Comparison of ENCODE assay signal across 3 cellular contexts in the genomic region with DNA sequence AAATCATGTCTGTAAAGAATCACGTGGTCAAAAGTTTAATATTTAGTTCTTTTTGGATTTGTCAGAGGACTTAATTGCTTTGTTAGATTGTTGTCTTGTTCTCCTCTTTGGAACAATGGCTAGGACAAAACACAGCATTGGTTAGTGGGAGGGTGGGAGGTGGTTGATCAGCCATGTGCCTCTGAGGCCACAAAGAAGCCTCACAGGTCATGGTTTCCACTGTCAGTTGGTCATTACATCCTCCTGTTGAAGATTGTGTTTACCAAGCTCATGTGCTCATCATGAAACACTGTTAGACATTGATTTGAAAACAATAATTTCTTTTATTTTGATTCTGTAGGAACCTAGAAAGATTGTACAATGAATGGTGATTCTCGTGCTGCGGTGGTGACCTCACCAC.
TF ChIP-seq lines count a peak whose summit lies in the region.

No MANE protein-coding gene starts in this region.

TF ChIP-seq in WTC11, 78 proteins besides CTCF, POLR2A, EP300 and RAD21 (continued from another document and continues in another):
- TF ChIP-seq, protein P1, sequence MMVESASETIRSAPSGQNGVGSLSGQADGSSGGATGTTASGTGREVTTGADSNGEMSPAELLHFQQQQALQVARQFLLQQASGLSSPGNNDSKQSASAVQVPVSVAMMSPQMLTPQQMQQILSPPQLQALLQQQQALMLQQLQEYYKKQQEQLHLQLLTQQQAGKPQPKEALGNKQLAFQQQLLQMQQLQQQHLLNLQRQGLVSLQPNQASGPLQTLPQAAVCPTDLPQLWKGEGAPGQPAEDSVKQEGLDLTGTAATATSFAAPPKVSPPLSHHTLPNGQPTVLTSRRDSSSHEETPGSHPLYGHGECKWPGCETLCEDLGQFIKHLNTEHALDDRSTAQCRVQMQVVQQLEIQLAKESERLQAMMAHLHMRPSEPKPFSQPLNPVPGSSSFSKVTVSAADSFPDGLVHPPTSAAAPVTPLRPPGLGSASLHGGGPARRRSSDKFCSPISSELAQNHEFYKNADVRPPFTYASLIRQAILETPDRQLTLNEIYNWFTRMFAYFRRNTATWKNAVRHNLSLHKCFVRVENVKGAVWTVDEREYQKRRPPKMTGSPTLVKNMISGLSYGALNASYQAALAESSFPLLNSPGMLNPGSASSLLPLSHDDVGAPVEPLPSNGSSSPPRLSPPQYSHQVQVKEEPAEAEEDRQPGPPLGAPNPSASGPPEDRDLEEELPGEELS (CRISPR knock-in tag; IDR thresholded peaks at IDR 0.05), result no peak
- TF ChIP-seq ZNF138 (CRISPR knock-in tag; conservative IDR thresholded peaks at IDR 0.05), result no peak
- TF ChIP-seq TEAD4 (CRISPR knock-in tag; IDR thresholded peaks at IDR 0.05), result no peak
- TF ChIP-seq, protein P2, sequence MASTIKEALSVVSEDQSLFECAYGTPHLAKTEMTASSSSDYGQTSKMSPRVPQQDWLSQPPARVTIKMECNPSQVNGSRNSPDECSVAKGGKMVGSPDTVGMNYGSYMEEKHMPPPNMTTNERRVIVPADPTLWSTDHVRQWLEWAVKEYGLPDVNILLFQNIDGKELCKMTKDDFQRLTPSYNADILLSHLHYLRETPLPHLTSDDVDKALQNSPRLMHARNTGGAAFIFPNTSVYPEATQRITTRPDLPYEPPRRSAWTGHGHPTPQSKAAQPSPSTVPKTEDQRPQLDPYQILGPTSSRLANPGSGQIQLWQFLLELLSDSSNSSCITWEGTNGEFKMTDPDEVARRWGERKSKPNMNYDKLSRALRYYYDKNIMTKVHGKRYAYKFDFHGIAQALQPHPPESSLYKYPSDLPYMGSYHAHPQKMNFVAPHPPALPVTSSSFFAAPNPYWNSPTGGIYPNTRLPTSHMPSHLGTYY (CRISPR knock-in tag; IDR thresholded peaks at IDR 0.05), result no peak
- TF ChIP-seq, protein P3, sequence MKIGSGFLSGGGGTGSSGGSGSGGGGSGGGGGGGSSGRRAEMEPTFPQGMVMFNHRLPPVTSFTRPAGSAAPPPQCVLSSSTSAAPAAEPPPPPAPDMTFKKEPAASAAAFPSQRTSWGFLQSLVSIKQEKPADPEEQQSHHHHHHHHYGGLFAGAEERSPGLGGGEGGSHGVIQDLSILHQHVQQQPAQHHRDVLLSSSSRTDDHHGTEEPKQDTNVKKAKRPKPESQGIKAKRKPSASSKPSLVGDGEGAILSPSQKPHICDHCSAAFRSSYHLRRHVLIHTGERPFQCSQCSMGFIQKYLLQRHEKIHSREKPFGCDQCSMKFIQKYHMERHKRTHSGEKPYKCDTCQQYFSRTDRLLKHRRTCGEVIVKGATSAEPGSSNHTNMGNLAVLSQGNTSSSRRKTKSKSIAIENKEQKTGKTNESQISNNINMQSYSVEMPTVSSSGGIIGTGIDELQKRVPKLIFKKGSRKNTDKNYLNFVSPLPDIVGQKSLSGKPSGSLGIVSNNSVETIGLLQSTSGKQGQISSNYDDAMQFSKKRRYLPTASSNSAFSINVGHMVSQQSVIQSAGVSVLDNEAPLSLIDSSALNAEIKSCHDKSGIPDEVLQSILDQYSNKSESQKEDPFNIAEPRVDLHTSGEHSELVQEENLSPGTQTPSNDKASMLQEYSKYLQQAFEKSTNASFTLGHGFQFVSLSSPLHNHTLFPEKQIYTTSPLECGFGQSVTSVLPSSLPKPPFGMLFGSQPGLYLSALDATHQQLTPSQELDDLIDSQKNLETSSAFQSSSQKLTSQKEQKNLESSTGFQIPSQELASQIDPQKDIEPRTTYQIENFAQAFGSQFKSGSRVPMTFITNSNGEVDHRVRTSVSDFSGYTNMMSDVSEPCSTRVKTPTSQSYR (CRISPR knock-in tag; IDR thresholded peaks at IDR 0.05), result no peak
- no peak for TF ChIP-seq GABPB1 (CRISPR knock-in tag; IDR thresholded peaks at IDR 0.05)
- no peak for TF ChIP-seq PRRX2 (CRISPR knock-in tag; IDR thresholded peaks at IDR 0.05)
- TF ChIP-seq ZNF263 (CRISPR knock-in tag; IDR thresholded peaks at IDR 0.05; ENCODE audit: low read depth), result no peak
- TF ChIP-seq, protein P4, sequence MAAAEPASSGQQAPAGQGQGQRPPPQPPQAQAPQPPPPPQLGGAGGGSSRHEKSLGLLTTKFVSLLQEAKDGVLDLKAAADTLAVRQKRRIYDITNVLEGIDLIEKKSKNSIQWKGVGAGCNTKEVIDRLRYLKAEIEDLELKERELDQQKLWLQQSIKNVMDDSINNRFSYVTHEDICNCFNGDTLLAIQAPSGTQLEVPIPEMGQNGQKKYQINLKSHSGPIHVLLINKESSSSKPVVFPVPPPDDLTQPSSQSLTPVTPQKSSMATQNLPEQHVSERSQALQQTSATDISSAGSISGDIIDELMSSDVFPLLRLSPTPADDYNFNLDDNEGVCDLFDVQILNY (CRISPR knock-in tag; IDR thresholded peaks at IDR 0.05), result no peak
- TF ChIP-seq ZNF396 (CRISPR knock-in tag; IDR thresholded peaks at IDR 0.05; ENCODE audit: borderline replicate concordance), result no peak

TF ChIP-seq in endothelial cell of umbilical vein, 7 proteins besides CTCF, POLR2A, EP300 and RAD21 (continued from another document):
- TF ChIP-seq, protein P5, sequence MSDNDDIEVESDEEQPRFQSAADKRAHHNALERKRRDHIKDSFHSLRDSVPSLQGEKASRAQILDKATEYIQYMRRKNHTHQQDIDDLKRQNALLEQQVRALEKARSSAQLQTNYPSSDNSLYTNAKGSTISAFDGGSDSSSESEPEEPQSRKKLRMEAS (IDR thresholded peaks at IDR 0.05; ENCODE audit: insufficient read depth, insufficient read length), result no peak
- TF ChIP-seq EZH2 (IDR thresholded peaks at IDR 0.05; ENCODE audit: borderline replicate concordance, low read depth, low read length, severe bottlenecking) (no peak), MYC (IDR thresholded peaks at IDR 0.05; ENCODE audit: low read depth, low read length) (no peak), FOS (IDR thresholded peaks at IDR 0.05; ENCODE audit: borderline replicate concordance, insufficient read depth, low read length) (no peak), JUN (IDR thresholded peaks at IDR 0.05; ENCODE audit: borderline replicate concordance, insufficient read depth, insufficient read length, low read depth) (no peak), POLR2AphosphoS5 (IDR thresholded peaks at IDR 0.05; ENCODE audit: insufficient read depth, low read depth, low read length) (no peak)

TF ChIP-seq in SK-N-SH treated with all-trans-retinoic acid at 6 μM for 48 hours, 23 proteins besides CTCF, POLR2A, EP300 and RAD21 (continued from another document):
- TF ChIP-seq ZNF70 (CRISPR knock-in tag; IDR thresholded peaks at IDR 0.05) (no peak), ZFP3 (CRISPR knock-in tag; IDR thresholded peaks at IDR 0.05) (no peak), ZFP30 (CRISPR knock-in tag; IDR thresholded peaks at IDR 0.05) (no peak), CSDC2 (CRISPR knock-in tag; IDR thresholded peaks at IDR 0.05) (no peak), PPARA (CRISPR knock-in tag; IDR thresholded peaks at IDR 0.05; ENCODE audit: borderline replicate concordance) (no peak), ISL1 (CRISPR knock-in tag; IDR thresholded peaks at IDR 0.05) (no peak), GLIS3 (CRISPR knock-in tag; IDR thresholded peaks at IDR 0.05) (no peak), ZC3H10 (CRISPR knock-in tag; IDR thresholded peaks at IDR 0.05) (no peak), ESRRG (CRISPR knock-in tag; IDR thresholded peaks at IDR 0.05) (no peak), SNAI2 (CRISPR knock-in tag; IDR thresholded peaks at IDR 0.05) (no peak), TCF4 (CRISPR knock-in tag; IDR thresholded peaks at IDR 0.05; ENCODE audit: borderline replicate concordance) (no peak)
- TF ChIP-seq, protein P6, sequence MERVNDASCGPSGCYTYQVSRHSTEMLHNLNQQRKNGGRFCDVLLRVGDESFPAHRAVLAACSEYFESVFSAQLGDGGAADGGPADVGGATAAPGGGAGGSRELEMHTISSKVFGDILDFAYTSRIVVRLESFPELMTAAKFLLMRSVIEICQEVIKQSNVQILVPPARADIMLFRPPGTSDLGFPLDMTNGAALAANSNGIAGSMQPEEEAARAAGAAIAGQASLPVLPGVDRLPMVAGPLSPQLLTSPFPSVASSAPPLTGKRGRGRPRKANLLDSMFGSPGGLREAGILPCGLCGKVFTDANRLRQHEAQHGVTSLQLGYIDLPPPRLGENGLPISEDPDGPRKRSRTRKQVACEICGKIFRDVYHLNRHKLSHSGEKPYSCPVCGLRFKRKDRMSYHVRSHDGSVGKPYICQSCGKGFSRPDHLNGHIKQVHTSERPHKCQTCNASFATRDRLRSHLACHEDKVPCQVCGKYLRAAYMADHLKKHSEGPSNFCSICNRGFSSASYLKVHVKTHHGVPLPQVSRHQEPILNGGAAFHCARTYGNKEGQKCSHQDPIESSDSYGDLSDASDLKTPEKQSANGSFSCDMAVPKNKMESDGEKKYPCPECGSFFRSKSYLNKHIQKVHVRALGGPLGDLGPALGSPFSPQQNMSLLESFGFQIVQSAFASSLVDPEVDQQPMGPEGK (CRISPR knock-in tag; IDR thresholded peaks at IDR 0.05; ENCODE audit: borderline replicate concordance), result no peak
- TF ChIP-seq, protein P7, sequence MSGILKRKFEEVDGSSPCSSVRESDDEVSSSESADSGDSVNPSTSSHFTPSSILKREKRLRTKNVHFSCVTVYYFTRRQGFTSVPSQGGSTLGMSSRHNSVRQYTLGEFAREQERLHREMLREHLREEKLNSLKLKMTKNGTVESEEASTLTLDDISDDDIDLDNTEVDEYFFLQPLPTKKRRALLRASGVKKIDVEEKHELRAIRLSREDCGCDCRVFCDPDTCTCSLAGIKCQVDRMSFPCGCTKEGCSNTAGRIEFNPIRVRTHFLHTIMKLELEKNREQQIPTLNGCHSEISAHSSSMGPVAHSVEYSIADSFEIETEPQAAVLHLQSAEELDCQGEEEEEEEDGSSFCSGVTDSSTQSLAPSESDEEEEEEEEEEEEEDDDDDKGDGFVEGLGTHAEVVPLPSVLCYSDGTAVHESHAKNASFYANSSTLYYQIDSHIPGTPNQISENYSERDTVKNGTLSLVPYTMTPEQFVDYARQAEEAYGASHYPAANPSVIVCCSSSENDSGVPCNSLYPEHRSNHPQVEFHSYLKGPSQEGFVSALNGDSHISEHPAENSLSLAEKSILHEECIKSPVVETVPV (CRISPR knock-in tag; IDR thresholded peaks at IDR 0.05), result no peak
- TF ChIP-seq, protein P8, sequence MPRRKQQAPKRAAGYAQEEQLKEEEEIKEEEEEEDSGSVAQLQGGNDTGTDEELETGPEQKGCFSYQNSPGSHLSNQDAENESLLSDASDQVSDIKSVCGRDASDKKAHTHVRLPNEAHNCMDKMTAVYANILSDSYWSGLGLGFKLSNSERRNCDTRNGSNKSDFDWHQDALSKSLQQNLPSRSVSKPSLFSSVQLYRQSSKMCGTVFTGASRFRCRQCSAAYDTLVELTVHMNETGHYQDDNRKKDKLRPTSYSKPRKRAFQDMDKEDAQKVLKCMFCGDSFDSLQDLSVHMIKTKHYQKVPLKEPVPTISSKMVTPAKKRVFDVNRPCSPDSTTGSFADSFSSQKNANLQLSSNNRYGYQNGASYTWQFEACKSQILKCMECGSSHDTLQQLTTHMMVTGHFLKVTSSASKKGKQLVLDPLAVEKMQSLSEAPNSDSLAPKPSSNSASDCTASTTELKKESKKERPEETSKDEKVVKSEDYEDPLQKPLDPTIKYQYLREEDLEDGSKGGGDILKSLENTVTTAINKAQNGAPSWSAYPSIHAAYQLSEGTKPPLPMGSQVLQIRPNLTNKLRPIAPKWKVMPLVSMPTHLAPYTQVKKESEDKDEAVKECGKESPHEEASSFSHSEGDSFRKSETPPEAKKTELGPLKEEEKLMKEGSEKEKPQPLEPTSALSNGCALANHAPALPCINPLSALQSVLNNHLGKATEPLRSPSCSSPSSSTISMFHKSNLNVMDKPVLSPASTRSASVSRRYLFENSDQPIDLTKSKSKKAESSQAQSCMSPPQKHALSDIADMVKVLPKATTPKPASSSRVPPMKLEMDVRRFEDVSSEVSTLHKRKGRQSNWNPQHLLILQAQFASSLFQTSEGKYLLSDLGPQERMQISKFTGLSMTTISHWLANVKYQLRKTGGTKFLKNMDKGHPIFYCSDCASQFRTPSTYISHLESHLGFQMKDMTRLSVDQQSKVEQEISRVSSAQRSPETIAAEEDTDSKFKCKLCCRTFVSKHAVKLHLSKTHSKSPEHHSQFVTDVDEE (CRISPR knock-in tag; IDR thresholded peaks at IDR 0.05), result no peak
- TF ChIP-seq, protein P9, sequence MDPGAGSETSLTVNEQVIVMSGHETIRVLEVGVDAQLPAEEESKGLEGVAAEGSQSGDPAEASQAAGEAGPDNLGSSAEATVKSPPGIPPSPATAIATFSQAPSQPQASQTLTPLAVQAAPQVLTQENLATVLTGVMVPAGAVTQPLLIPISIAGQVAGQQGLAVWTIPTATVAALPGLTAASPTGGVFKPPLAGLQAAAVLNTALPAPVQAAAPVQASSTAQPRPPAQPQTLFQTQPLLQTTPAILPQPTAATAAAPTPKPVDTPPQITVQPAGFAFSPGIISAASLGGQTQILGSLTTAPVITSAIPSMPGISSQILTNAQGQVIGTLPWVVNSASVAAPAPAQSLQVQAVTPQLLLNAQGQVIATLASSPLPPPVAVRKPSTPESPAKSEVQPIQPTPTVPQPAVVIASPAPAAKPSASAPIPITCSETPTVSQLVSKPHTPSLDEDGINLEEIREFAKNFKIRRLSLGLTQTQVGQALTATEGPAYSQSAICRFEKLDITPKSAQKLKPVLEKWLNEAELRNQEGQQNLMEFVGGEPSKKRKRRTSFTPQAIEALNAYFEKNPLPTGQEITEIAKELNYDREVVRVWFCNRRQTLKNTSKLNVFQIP (CRISPR knock-in tag; IDR thresholded peaks at IDR 0.05; ENCODE audit: borderline replicate concordance, low read depth), result no peak
